Comparison of ENCODE assay signal across 23 cellular contexts in genomic region chr2:104786204-104786603, GRCh38.
DNase-seq lines count a peak whose midpoint lies in the region; ATAC-seq and TF ChIP-seq lines count a peak whose summit lies in the region.
"Had no signal": no experiment of that assay in that cellular context is flagged by ENCODE, and none has a peak within 500 bp of the region (broad histone marks: within the 10 kb centered on the region; RNA-seq: fewer than 3 reads in every experiment).

No MANE protein-coding gene starts in this region.

- no peak overlapping the region for H3K4me3 ChIP-seq in esophagus muscularis mucosa
- H3K4me3 ChIP-seq: BLaER1 had no signal

- peaks cover 0 to 9% (median 0%) of the 10 kb centered on the region in 4 donors for H3K27me3 ChIP-seq in esophagus muscularis mucosa
- H3K27me3 ChIP-seq: BE2C, BLaER1 had no signal

- intact Hi-C loops in esophagus muscularis mucosa (cut with DNase I): no loop called here

- TF ChIP-seq EP300 in esophagus muscularis mucosa (IDR thresholded peaks at IDR 0.05): no peak

- no peak overlapping the region for H3K27ac Mint-ChIP-seq in activated naive CD4-positive, alpha-beta T cell treated with anti-CD3 and anti-CD28 coated beads, Interleukin-2, amount 50 U/mL, for 72 hours
- H3K27ac Mint-ChIP-seq: CD4-positive, alpha-beta memory T cell; CD4-positive, CD25-positive, alpha-beta regulatory T cell; CD8-positive, alpha-beta memory T cell had no signal

- 72% methylated on average over 8 of the region's 8 CpGs for WGBS in esophagus muscularis mucosa

- H3K4me1 ChIP-seq in esophagus muscularis mucosa: no peaks in the 10 kb centered on the region
- H3K4me1 ChIP-seq: BE2C had no signal

- DNase-seq in caudate nucleus (lab: John Stamatoyannopoulos, UW) (peak in 8 of 61 donors; percentile 2 to 70 (median 10)), esophagus muscularis mucosa (ENCODE audit: extremely low spot score) (peak; percentile 50), putamen (ENCODE audit: low spot score) (peak; percentile 56), NCI-H128 (lab: John Stamatoyannopoulos, UW; ENCODE audit: unreplicated experiment) (no peak), GM10266 (ENCODE audit: extremely low spot score) (no peak)
- no peak for DNase-seq in activated naive CD4-positive, alpha-beta T cell treated with anti-CD3 and anti-CD28 coated beads, Interleukin-2, amount 50 U/mL, for 72 hours (ENCODE audit: low spot score in 2 of 2)
- DNase-seq: 8988T; ACHN; BE2C; C1 segment of cervical spinal cord; CD4-positive, alpha-beta memory T cell; CD4-positive, CD25-positive, alpha-beta regulatory T cell; CD8-positive, alpha-beta memory T cell; COR-L47; DMS 273 treated with DMSO at 0.1 percent for 48 hours; DMS153; DMS53; DMS79; DND-41; EL; GDM1 had no signal

- TF ChIP-seq CTCF in esophagus muscularis mucosa (IDR thresholded peaks at IDR 0.05) (no peak), GM10266 (IDR thresholded peaks at IDR 0.05; ENCODE audit: control insufficient read depth, insufficient read depth, low read depth, missing control alignments) (no peak)

- H3K36me3 ChIP-seq in esophagus muscularis mucosa: no peaks in the 10 kb centered on the region
- H3K36me3 ChIP-seq: BE2C, BLaER1 had no signal

- TF ChIP-seq POLR2A in esophagus muscularis mucosa (IDR thresholded peaks at IDR 0.05; ENCODE audit: low read depth): no peak

- no peak for ATAC-seq in activated naive CD4-positive, alpha-beta T cell treated with anti-CD3 and anti-CD28 coated beads, Interleukin-2, amount 50 U/mL, for 72 hours

- H3K9me3 ChIP-seq in esophagus muscularis mucosa: no peaks in the 10 kb centered on the region
- H3K9me3 ChIP-seq: BE2C, BLaER1 had no signal

- H3K9me3 Mint-ChIP-seq in activated naive CD4-positive, alpha-beta T cell treated with anti-CD3 and anti-CD28 coated beads, Interleukin-2, amount 50 U/mL, for 72 hours: peaks cover 0 to 4% of the 10 kb centered on the region in 2 donors
- H3K9me3 Mint-ChIP-seq: CD14-positive monocyte; CD4-positive, alpha-beta memory T cell had no signal

- no peaks in the 10 kb centered on the region for H3K36me3 Mint-ChIP-seq in activated naive CD4-positive, alpha-beta T cell treated with anti-CD3 and anti-CD28 coated beads, Interleukin-2, amount 50 U/mL, for 72 hours
- H3K36me3 Mint-ChIP-seq: CD14-positive monocyte; CD4-positive, alpha-beta memory T cell; CD4-positive, CD25-positive, alpha-beta regulatory T cell; CD8-positive, alpha-beta memory T cell had no signal

- peak overlapping the region; percentile 76 for H3K27ac ChIP-seq in caudate nucleus (ENCODE audit: low read depth, low read length)
- no peak overlapping the region for H3K27ac ChIP-seq in esophagus muscularis mucosa (replicated peaks in 1 of 4)
- H3K27ac ChIP-seq: BLaER1 had no signal

Comparison
In these comparisons a context has a peak if more than half of its experiments do, and no peak if none do; other contexts are left out.
1. DNase-seq: peak in esophagus muscularis mucosa (single experiment) and putamen (single experiment); none in NCI-H128 (single experiment), GM10266 (single experiment) and activated naive CD4-positive, alpha-beta T cell treated with anti-CD3 and anti-CD28 coated beads, Interleukin-2, amount 50 U/mL, for 72 hours (0 of 2).